In the genomic region with DNA sequence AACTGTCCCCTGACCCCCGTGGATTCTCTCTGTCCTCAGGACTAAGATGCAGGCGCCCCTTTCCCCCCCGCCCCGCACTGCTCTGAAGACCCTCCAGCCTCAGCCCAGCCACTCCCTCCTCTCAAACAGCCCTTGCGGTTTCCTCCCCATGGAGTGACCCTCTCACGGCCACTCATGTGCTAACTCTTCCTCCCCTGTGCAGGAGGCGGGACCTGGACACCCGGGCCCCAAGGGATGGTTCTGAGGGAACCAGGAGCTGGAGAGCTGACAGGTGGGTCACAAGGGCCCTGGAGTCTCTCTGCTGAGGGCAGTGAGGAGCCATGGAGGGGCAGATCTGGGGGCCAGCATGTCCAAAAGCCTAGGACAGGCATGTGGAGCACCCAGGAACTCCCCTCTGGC, we compare ENCODE assay signal across 1 cellular context.
TF ChIP-seq lines count a peak whose summit lies in the region.

No MANE protein-coding gene starts in this region.

TF ChIP-seq in GM23338, 12 proteins besides CTCF, POLR2A, EP300 and RAD21 (continued from another document):
- TF ChIP-seq, protein P1, sequence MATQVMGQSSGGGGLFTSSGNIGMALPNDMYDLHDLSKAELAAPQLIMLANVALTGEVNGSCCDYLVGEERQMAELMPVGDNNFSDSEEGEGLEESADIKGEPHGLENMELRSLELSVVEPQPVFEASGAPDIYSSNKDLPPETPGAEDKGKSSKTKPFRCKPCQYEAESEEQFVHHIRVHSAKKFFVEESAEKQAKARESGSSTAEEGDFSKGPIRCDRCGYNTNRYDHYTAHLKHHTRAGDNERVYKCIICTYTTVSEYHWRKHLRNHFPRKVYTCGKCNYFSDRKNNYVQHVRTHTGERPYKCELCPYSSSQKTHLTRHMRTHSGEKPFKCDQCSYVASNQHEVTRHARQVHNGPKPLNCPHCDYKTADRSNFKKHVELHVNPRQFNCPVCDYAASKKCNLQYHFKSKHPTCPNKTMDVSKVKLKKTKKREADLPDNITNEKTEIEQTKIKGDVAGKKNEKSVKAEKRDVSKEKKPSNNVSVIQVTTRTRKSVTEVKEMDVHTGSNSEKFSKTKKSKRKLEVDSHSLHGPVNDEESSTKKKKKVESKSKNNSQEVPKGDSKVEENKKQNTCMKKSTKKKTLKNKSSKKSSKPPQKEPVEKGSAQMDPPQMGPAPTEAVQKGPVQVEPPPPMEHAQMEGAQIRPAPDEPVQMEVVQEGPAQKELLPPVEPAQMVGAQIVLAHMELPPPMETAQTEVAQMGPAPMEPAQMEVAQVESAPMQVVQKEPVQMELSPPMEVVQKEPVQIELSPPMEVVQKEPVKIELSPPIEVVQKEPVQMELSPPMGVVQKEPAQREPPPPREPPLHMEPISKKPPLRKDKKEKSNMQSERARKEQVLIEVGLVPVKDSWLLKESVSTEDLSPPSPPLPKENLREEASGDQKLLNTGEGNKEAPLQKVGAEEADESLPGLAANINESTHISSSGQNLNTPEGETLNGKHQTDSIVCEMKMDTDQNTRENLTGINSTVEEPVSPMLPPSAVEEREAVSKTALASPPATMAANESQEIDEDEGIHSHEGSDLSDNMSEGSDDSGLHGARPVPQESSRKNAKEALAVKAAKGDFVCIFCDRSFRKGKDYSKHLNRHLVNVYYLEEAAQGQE (IDR thresholded peaks at IDR 0.05; ENCODE audit: unreplicated experiment), result no peak
- TF ChIP-seq STAT1 (IDR thresholded peaks at IDR 0.05; ENCODE audit: unreplicated experiment) (no peak), EZH2 (IDR thresholded peaks at IDR 0.05; ENCODE audit: low read depth, unreplicated experiment) (no peak), POLR2AphosphoS5 (IDR thresholded peaks at IDR 0.05; ENCODE audit: low read depth) (no peak), NANOG (IDR thresholded peaks at IDR 0.05; ENCODE audit: borderline replicate concordance) (no peak), JUNB (IDR thresholded peaks at IDR 0.05; ENCODE audit: unreplicated experiment) (no peak)
- TF ChIP-seq, protein P2, sequence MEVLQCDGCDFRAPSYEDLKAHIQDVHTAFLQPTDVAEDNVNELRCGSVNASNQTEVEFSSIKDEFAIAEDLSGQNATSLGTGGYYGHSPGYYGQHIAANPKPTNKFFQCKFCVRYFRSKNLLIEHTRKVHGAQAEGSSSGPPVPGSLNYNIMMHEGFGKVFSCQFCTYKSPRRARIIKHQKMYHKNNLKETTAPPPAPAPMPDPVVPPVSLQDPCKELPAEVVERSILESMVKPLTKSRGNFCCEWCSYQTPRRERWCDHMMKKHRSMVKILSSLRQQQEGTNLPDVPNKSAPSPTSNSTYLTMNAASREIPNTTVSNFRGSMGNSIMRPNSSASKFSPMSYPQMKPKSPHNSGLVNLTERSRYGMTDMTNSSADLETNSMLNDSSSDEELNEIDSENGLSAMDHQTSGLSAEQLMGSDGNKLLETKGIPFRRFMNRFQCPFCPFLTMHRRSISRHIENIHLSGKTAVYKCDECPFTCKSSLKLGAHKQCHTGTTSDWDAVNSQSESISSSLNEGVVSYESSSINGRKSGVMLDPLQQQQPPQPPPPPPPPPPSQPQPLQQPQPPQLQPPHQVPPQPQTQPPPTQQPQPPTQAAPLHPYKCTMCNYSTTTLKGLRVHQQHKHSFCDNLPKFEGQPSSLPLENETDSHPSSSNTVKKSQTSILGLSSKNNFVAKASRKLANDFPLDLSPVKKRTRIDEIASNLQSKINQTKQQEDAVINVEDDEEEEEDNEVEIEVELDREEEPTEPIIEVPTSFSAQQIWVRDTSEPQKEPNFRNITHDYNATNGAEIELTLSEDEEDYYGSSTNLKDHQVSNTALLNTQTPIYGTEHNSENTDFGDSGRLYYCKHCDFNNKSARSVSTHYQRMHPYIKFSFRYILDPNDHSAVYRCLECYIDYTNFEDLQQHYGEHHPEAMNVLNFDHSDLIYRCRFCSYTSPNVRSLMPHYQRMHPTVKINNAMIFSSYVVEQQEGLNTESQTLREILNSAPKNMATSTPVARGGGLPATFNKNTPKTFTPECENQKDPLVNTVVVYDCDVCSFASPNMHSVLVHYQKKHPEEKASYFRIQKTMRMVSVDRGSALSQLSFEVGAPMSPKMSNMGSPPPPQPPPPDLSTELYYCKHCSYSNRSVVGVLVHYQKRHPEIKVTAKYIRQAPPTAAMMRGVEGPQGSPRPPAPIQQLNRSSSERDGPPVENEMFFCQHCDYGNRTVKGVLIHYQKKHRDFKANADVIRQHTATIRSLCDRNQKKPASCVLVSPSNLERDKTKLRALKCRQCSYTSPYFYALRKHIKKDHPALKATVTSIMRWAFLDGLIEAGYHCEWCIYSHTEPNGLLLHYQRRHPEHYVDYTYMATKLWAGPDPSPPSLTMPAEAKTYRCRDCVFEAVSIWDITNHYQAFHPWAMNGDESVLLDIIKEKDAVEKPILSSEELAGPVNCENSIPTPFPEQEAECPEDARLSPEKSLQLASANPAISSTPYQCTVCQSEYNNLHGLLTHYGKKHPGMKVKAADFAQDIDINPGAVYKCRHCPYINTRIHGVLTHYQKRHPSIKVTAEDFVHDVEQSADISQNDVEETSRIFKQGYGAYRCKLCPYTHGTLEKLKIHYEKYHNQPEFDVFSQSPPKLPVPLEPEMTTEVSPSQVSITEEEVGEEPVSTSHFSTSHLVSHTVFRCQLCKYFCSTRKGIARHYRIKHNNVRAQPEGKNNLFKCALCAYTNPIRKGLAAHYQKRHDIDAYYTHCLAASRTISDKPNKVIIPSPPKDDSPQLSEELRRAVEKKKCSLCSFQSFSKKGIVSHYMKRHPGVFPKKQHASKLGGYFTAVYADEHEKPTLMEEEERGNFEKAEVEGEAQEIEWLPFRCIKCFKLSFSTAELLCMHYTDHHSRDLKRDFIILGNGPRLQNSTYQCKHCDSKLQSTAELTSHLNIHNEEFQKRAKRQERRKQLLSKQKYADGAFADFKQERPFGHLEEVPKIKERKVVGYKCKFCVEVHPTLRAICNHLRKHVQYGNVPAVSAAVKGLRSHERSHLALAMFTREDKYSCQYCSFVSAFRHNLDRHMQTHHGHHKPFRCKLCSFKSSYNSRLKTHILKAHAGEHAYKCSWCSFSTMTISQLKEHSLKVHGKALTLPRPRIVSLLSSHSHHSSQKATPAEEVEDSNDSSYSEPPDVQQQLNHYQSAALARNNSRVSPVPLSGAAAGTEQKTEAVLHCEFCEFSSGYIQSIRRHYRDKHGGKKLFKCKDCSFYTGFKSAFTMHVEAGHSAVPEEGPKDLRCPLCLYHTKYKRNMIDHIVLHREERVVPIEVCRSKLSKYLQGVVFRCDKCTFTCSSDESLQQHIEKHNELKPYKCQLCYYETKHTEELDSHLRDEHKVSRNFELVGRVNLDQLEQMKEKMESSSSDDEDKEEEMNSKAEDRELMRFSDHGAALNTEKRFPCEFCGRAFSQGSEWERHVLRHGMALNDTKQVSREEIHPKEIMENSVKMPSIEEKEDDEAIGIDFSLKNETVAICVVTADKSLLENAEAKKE (CRISPR knock-in tag; IDR thresholded peaks at IDR 0.05), result no peak
- TF ChIP-seq, protein P3, sequence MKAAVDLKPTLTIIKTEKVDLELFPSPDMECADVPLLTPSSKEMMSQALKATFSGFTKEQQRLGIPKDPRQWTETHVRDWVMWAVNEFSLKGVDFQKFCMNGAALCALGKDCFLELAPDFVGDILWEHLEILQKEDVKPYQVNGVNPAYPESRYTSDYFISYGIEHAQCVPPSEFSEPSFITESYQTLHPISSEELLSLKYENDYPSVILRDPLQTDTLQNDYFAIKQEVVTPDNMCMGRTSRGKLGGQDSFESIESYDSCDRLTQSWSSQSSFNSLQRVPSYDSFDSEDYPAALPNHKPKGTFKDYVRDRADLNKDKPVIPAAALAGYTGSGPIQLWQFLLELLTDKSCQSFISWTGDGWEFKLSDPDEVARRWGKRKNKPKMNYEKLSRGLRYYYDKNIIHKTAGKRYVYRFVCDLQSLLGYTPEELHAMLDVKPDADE (IDR thresholded peaks at IDR 0.05), result no peak
TF ChIP-seq in GM23338: peak in this region for 0.
